In genomic region chr1:178921499-178921898, GRCh38 we compare ENCODE assay signal across 26 cellular contexts. TPM values are rescaled to one million over a fixed set of nuclear protein-coding genes. Genes with fewer than 3 reads are reported as not detected.
A peak's percentile ranks its signal among the peaks of the same experiment; 100 is the strongest.
DNase-seq lines count a peak whose midpoint lies in the region; ATAC-seq and TF ChIP-seq lines count a peak whose summit lies in the region.
"Had no signal": no experiment of that assay in that cellular context is flagged by ENCODE, and none has a peak within 500 bp of the region (broad histone marks: within the 10 kb centered on the region; RNA-seq: fewer than 3 reads in every experiment).

No MANE protein-coding gene starts in this region.

- no peaks in the 10 kb centered on the region for H3K36me3 ChIP-seq in prostate gland

- no peaks in the 10 kb centered on the region for H3K4me1 Mint-ChIP-seq in activated T-helper 17 cell treated with anti-CD3 and anti-CD28 coated beads, Interleukin-2, amount 50 U/mL, for 72 hours
- no peaks in the 10 kb centered on the region for H3K4me1 Mint-ChIP-seq in endothelial cell (ENCODE audit: unreplicated experiment)
- H3K4me1 Mint-ChIP-seq in activated T-cell treated with anti-CD3 and anti-CD28 coated beads, Interleukin-2, amount 50 U/mL, for 24 hours (ENCODE audit: low read depth) = no peaks in the 10 kb centered on the region
- H3K4me1 Mint-ChIP-seq: activated CD4-positive, alpha-beta T cell treated with anti-CD3 and anti-CD28 coated beads, Interleukin-2, amount 10 ng/mL, durations not matched to agents 7 days and 5 days had no signal

- no peak for TF ChIP-seq CTCF in prostate gland (IDR thresholded peaks at IDR 0.05)
- no peak for TF ChIP-seq CTCF in endothelial cell (IDR thresholded peaks at IDR 0.05; ENCODE audit: unreplicated experiment)

- H3K36me3 Mint-ChIP-seq in activated T-helper 17 cell treated with anti-CD3 and anti-CD28 coated beads, Interleukin-2, amount 50 U/mL, for 72 hours (ENCODE audit: low read depth) = peaks cover 9% of the 10 kb centered on the region
- no peaks in the 10 kb centered on the region for H3K36me3 Mint-ChIP-seq in endothelial cell (ENCODE audit: low read depth, unreplicated experiment)
- peaks cover 9% of the 10 kb centered on the region for H3K36me3 Mint-ChIP-seq in activated T-cell treated with anti-CD3 and anti-CD28 coated beads, Interleukin-2, amount 50 U/mL, for 24 hours (ENCODE audit: low read depth)

- WGBS in prostate gland = 90% methylated on average over 2 of the region's 2 CpGs

- no peaks in the 10 kb centered on the region for H3K9me3 ChIP-seq in prostate gland
- H3K9me3 ChIP-seq: BLaER1, transverse colon had no signal

- H3K4me3 Mint-ChIP-seq in activated T-helper 17 cell treated with anti-CD3 and anti-CD28 coated beads, Interleukin-2, amount 50 U/mL, for 72 hours = no peak overlapping the region
- no peak overlapping the region for H3K4me3 Mint-ChIP-seq in endothelial cell (ENCODE audit: unreplicated experiment)
- no peak overlapping the region for H3K4me3 Mint-ChIP-seq in activated T-cell treated with anti-CD3 and anti-CD28 coated beads, Interleukin-2, amount 50 U/mL, for 24 hours
- H3K4me3 Mint-ChIP-seq: activated CD4-positive, alpha-beta T cell treated with anti-CD3 and anti-CD28 coated beads, Interleukin-2, amount 10 ng/mL, durations not matched to agents 7 days and 5 days; activated naive CD8-positive, alpha-beta T cell treated with anti-CD3 and anti-CD28 coated beads, Interleukin-2, amount 50 U/mL, for 24 hours; activated T-cell treated with anti-CD3 and anti-CD28 coated beads, Interleukin-2, amount 50 U/mL, for 4 hours; nephron had no signal

- no peaks in the 10 kb centered on the region for H3K4me1 ChIP-seq in prostate gland (replicated peaks)

- no peak overlapping the region for H3K4me3 ChIP-seq in prostate gland
- H3K4me3 ChIP-seq: BLaER1, coronary artery, transverse colon had no signal

- H3K27ac ChIP-seq in prostate gland = no peak overlapping the region
- H3K27ac ChIP-seq: BLaER1, coronary artery, transverse colon had no signal

- ATAC-seq in GM18907 (IDR thresholded peaks at IDR 0.05; ENCODE audit: unreplicated experiment) (peak; percentile 64), GM21529 (IDR thresholded peaks at IDR 0.05; ENCODE audit: unreplicated experiment) (peak; percentile 67), HG03469 (IDR thresholded peaks at IDR 0.05; ENCODE audit: unreplicated experiment) (peak; percentile 62)
- no peak for ATAC-seq in activated T-helper 17 cell treated with anti-CD3 and anti-CD28 coated beads, Interleukin-2, amount 50 U/mL, for 72 hours (replicated peaks)
- ATAC-seq: activated naive CD8-positive, alpha-beta T cell treated with anti-CD3 and anti-CD28 coated beads, Interleukin-2, amount 50 U/mL, for 24 hours; activated T-cell treated with anti-CD3 and anti-CD28 coated beads, Interleukin-2, amount 50 U/mL, for 4 hours had no signal

- no peaks in the 10 kb centered on the region for H3K27me3 Mint-ChIP-seq in activated T-helper 17 cell treated with anti-CD3 and anti-CD28 coated beads, Interleukin-2, amount 50 U/mL, for 72 hours
- H3K27me3 Mint-ChIP-seq in endothelial cell (ENCODE audit: unreplicated experiment) = no peaks in the 10 kb centered on the region
- H3K27me3 Mint-ChIP-seq in activated T-cell treated with anti-CD3 and anti-CD28 coated beads, Interleukin-2, amount 50 U/mL, for 24 hours = no peaks in the 10 kb centered on the region
- H3K27me3 Mint-ChIP-seq: activated naive CD8-positive, alpha-beta T cell treated with anti-CD3 and anti-CD28 coated beads, Interleukin-2, amount 50 U/mL, for 24 hours had no signal

- DNase-seq in prostate gland (ENCODE audit: low spot score) = no peak
- DNase-seq in endothelial cell (ENCODE audit: low spot score) = no peak
- DNase-seq in activated T-cell treated with anti-CD3 and anti-CD28 coated beads, Interleukin-2, amount 50 U/mL, for 24 hours = no peak
- DNase-seq: activated CD4-positive, alpha-beta T cell treated with anti-CD3 and anti-CD28 coated beads, Interleukin-2, amount 10 ng/mL, durations not matched to agents 7 days and 5 days; activated naive CD4-positive, alpha-beta T cell; activated naive CD8-positive, alpha-beta T cell treated with anti-CD3 and anti-CD28 coated beads, Interleukin-2, amount 50 U/mL, for 24 hours; activated T-cell treated with anti-CD3 and anti-CD28 coated beads, Interleukin-2, amount 50 U/mL, for 4 hours; caudate nucleus; DMS153; glutamatergic neuron; H7; mammary epithelial cell; NCI-H1105; NCI-H187 treated with DMSO at 0.1 percent for 48 hours; NCI-H2171; stimulated activated CD4-positive, alpha-beta T cell treated with anti-CD3 and anti-CD28 coated beads, Interleukin-4, amount 100 ng/mL, for 24 hours; T1000; transverse colon had no signal

- no peak for TF ChIP-seq POLR2A in prostate gland (IDR thresholded peaks at IDR 0.05)

- intact Hi-C loops in prostate gland (cut with DNase I) = no loop called here

- H3K9me3 Mint-ChIP-seq in activated T-helper 17 cell treated with anti-CD3 and anti-CD28 coated beads, Interleukin-2, amount 50 U/mL, for 72 hours = no peaks in the 10 kb centered on the region
- H3K9me3 Mint-ChIP-seq in endothelial cell (ENCODE audit: unreplicated experiment) = no peaks in the 10 kb centered on the region
- peaks cover 13% of the 10 kb centered on the region for H3K9me3 Mint-ChIP-seq in activated T-cell treated with anti-CD3 and anti-CD28 coated beads, Interleukin-2, amount 50 U/mL, for 24 hours

- no peak overlapping the region for H3K27ac Mint-ChIP-seq in activated T-helper 17 cell treated with anti-CD3 and anti-CD28 coated beads, Interleukin-2, amount 50 U/mL, for 72 hours
- H3K27ac Mint-ChIP-seq in endothelial cell (ENCODE audit: unreplicated experiment) = no peak overlapping the region
- H3K27ac Mint-ChIP-seq in activated T-cell treated with anti-CD3 and anti-CD28 coated beads, Interleukin-2, amount 50 U/mL, for 24 hours = no peak overlapping the region
- H3K27ac Mint-ChIP-seq: activated CD4-positive, alpha-beta T cell treated with anti-CD3 and anti-CD28 coated beads, Interleukin-2, amount 10 ng/mL, durations not matched to agents 7 days and 5 days; activated naive CD8-positive, alpha-beta T cell treated with anti-CD3 and anti-CD28 coated beads, Interleukin-2, amount 50 U/mL, for 24 hours; nephron had no signal

- no peaks in the 10 kb centered on the region for H3K27me3 ChIP-seq in prostate gland (replicated peaks; ENCODE audit: insufficient read depth)
- H3K27me3 ChIP-seq: BLaER1, transverse colon had no signal

RNA-seq across cellular contexts. Expression of gene ANGPTL1, which starts 50.6 kb away (rescaled TPM):
- total RNA-seq in prostate gland (10 to 100 TPM; 11.3 to 18.9 TPM), endothelial cell (ENCODE audit: unreplicated experiment) (not detected)
- not detected for total RNA-seq in activated T-helper 17 cell treated with anti-CD3 and anti-CD28 coated beads, Interleukin-2, amount 50 U/mL, for 72 hours
- total RNA-seq: activated CD4-positive, alpha-beta T cell treated with anti-CD3 and anti-CD28 coated beads, Interleukin-2, amount 10 ng/mL, durations not matched to agents 7 days and 5 days; activated T-cell treated with anti-CD3 and anti-CD28 coated beads, Interleukin-2, amount 50 U/mL, for 4 hours; G401; H7; mammary epithelial cell had no signal

Comparison
In these comparisons a context has a peak if more than half of its experiments do, and no peak if none do; other contexts are left out.
1. RNA of gene ANGPTL1, which starts 50.6 kb away (total RNA-seq): 11.3 to 18.9 TPM in prostate gland; not detected in endothelial cell (single experiment) and not detected in activated T-helper 17 cell treated with anti-CD3 and anti-CD28 coated beads, Interleukin-2, amount 50 U/mL, for 72 hours; every median in the first group is over 10 times any median in the second.